ENCODE assay signal across 8 cellular contexts in the genomic region with DNA sequence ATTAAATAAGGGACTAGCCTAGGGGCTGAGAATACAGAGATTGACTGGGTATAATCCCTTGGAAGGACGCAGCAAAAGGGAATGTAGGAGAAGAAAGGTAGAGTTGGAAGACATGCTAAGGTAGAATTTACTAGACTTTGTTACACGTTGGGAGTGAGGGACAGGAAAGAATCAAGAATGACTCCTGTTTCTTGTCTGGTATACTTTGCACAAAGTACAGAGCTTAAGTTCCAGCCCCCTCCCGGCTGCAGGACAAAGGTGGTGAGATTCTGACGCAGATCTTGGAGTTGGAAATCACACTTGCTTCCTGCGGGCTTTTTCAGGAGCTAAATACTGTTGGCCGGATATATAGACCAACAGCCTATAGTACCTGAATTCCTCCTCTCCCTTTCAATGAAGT. TPM values are rescaled to one million over a fixed set of nuclear protein-coding genes. Genes with fewer than 3 reads are reported as not detected.
DNase-seq lines count a peak whose midpoint lies in the region; TF ChIP-seq lines count a peak whose summit lies in the region.

No MANE protein-coding gene starts in this region.

- H3K4me1 ChIP-seq in subcutaneous abdominal adipose tissue (ENCODE audit: control insufficient read depth in 5 of 5, insufficient read depth in 5 of 5, low read length in 5 of 5) (peaks cover 0 to 17% (median 15%) of the 10 kb centered on the region in 5 donors), vagina (peaks cover 16% of the 10 kb centered on the region)

- no peak for TF ChIP-seq POLR2A in vagina (IDR thresholded peaks at IDR 0.05)

- peak overlapping the region; percentile 90 for H3K4me3 Mint-ChIP-seq in activated CD4-positive, alpha-beta T cell treated with anti-CD3 and anti-CD28 coated beads, Interleukin-2, amount 10 ng/mL, durations not matched to agents 24 days and 14 days
- H3K4me3 Mint-ChIP-seq in activated naive CD8-positive, alpha-beta T cell treated with anti-CD3 and anti-CD28 coated beads for 36 hours, result peak overlapping the region; percentile 84

- intact Hi-C loops in activated CD4-positive, alpha-beta T cell treated with anti-CD3 and anti-CD28 coated beads, Interleukin-2, amount 10 ng/mL, durations not matched to agents 24 days and 14 days (cut with micrococcal nuclease), result no loop called here
- intact Hi-C loops in vagina (cut with DNase I), result no loop called here

- H3K9ac ChIP-seq in subcutaneous abdominal adipose tissue (ENCODE audit: low read length in 5 of 5), result peak overlapping the region in 4 of 5 donors; percentile 66 to 90 (median 86)

- no peaks in the 10 kb centered on the region for H3K36me3 Mint-ChIP-seq in activated CD4-positive, alpha-beta T cell treated with anti-CD3 and anti-CD28 coated beads, Interleukin-2, amount 10 ng/mL, durations not matched to agents 24 days and 14 days (ENCODE audit: low read depth)
- H3K36me3 Mint-ChIP-seq in activated naive CD8-positive, alpha-beta T cell treated with anti-CD3 and anti-CD28 coated beads for 36 hours, result no peaks in the 10 kb centered on the region

- H3K27ac ChIP-seq in subcutaneous abdominal adipose tissue (ENCODE audit: low read depth, low read length), result no peak overlapping the region
- H3K27ac ChIP-seq in vagina, result no peak overlapping the region

- no peaks in the 10 kb centered on the region for H3K9me3 Mint-ChIP-seq in activated CD4-positive, alpha-beta T cell treated with anti-CD3 and anti-CD28 coated beads, Interleukin-2, amount 10 ng/mL, durations not matched to agents 24 days and 14 days
- H3K9me3 Mint-ChIP-seq in activated naive CD8-positive, alpha-beta T cell treated with anti-CD3 and anti-CD28 coated beads for 36 hours, result no peaks in the 10 kb centered on the region

- H3K36me3 ChIP-seq in kidney epithelial cell (ENCODE audit: control insufficient read depth, insufficient read depth, low read length) (no peaks in the 10 kb centered on the region), subcutaneous abdominal adipose tissue (ENCODE audit: control insufficient read depth in 5 of 5, insufficient read depth in 5 of 5, low read length in 5 of 5) (no peaks in the 10 kb centered on the region), vagina (no peaks in the 10 kb centered on the region)

- peak overlapping the region; percentile 70 for H3K4me3 ChIP-seq in kidney epithelial cell (ENCODE audit: low read depth, low read length)
- H3K4me3 ChIP-seq in subcutaneous abdominal adipose tissue (ENCODE audit: low read depth in 1 of 5, low read length in 5 of 5), result peak overlapping the region; percentile 74 to 99 (median 96)
- peak overlapping the region in 1 of 2 donors; percentile 95 for H3K4me3 ChIP-seq in vagina

- H3K27me3 ChIP-seq in kidney epithelial cell (ENCODE audit: control insufficient read depth, insufficient read depth, low read length) (no peaks in the 10 kb centered on the region), subcutaneous abdominal adipose tissue (ENCODE audit: control insufficient read depth in 5 of 5, insufficient read depth in 4 of 5, low read length in 5 of 5) (no peaks in the 10 kb centered on the region), vagina (no peaks in the 10 kb centered on the region)

- peaks cover 18% of the 10 kb centered on the region for H3K4me1 Mint-ChIP-seq in activated CD4-positive, alpha-beta T cell treated with anti-CD3 and anti-CD28 coated beads, Interleukin-2, amount 10 ng/mL, durations not matched to agents 24 days and 14 days
- H3K4me1 Mint-ChIP-seq in activated naive CD8-positive, alpha-beta T cell treated with anti-CD3 and anti-CD28 coated beads for 36 hours, result peaks cover 19% of the 10 kb centered on the region

- peak overlapping the region; percentile 72 for H3K27ac Mint-ChIP-seq in activated CD4-positive, alpha-beta T cell treated with anti-CD3 and anti-CD28 coated beads, Interleukin-2, amount 10 ng/mL, durations not matched to agents 24 days and 14 days
- no peak overlapping the region for H3K27ac Mint-ChIP-seq in activated naive CD8-positive, alpha-beta T cell treated with anti-CD3 and anti-CD28 coated beads for 36 hours

- no peaks in the 10 kb centered on the region for H3K9me3 ChIP-seq in subcutaneous abdominal adipose tissue (ENCODE audit: control insufficient read depth in 5 of 5, low read length in 5 of 5)
- H3K9me3 ChIP-seq in vagina, result no peaks in the 10 kb centered on the region

- TF ChIP-seq CTCF in kidney epithelial cell (IDR thresholded peaks at IDR 0.05; ENCODE audit: insufficient read depth, low read length, poor library complexity, severe bottlenecking), result no peak
- TF ChIP-seq CTCF in vagina (IDR thresholded peaks at IDR 0.05), result no peak

- no peak for DNase-seq in activated CD4-positive, alpha-beta T cell treated with anti-CD3 and anti-CD28 coated beads, Interleukin-2, amount 10 ng/mL, durations not matched to agents 24 days and 14 days
- DNase-seq in activated CD4-positive, alpha-beta T cell treated with anti-CD3 and anti-CD28 coated beads, Interleukin-2, amount 50 U/mL, for 1 hour, result no peak
- DNase-seq in activated naive CD8-positive, alpha-beta T cell treated with anti-CD3 and anti-CD28 coated beads for 36 hours, result no peak
- no peak for DNase-seq in kidney epithelial cell (ENCODE audit: low read depth)
- no peak for DNase-seq in vagina (ENCODE audit: extremely low spot score in 2 of 2)
- no peak for DNase-seq in inferior parietal cortex (ENCODE audit: extremely low spot score)
- no peak for DNase-seq in NCI-H526 treated with DMSO at 0.1 percent for 48 hours (lab: John Stamatoyannopoulos, UW)

- H3K27me3 Mint-ChIP-seq in activated CD4-positive, alpha-beta T cell treated with anti-CD3 and anti-CD28 coated beads, Interleukin-2, amount 10 ng/mL, durations not matched to agents 24 days and 14 days, result peaks cover 5% of the 10 kb centered on the region
- peaks cover 4% of the 10 kb centered on the region for H3K27me3 Mint-ChIP-seq in activated naive CD8-positive, alpha-beta T cell treated with anti-CD3 and anti-CD28 coated beads for 36 hours

RNA-seq across cellular contexts. Expression of a gene that starts 0.9 kb away (rescaled TPM):
- total RNA-seq in activated CD4-positive, alpha-beta T cell treated with anti-CD3 and anti-CD28 coated beads, Interleukin-2, amount 10 ng/mL, durations not matched to agents 24 days and 14 days, result 0.90 and 1.6 TPM in 2 replicates
- total RNA-seq in activated naive CD8-positive, alpha-beta T cell treated with anti-CD3 and anti-CD28 coated beads for 36 hours, result 1 to 10 TPM; 1.5 to 2.1 TPM
- total RNA-seq in kidney epithelial cell (3.9 and 4.4 TPM in 2 replicates), vagina (9.6 TPM)

RNA-seq across cellular contexts. Expression of a gene that starts 32.0 kb away (rescaled TPM):
- 335 and 342 TPM in 2 replicates for total RNA-seq in activated CD4-positive, alpha-beta T cell treated with anti-CD3 and anti-CD28 coated beads, Interleukin-2, amount 10 ng/mL, durations not matched to agents 24 days and 14 days
- 100 to 1,000 TPM; 336 to 338 TPM for total RNA-seq in activated naive CD8-positive, alpha-beta T cell treated with anti-CD3 and anti-CD28 coated beads for 36 hours
- total RNA-seq in kidney epithelial cell (209 and 243 TPM in 2 replicates), vagina (107 TPM)

RNA-seq across cellular contexts. Expression of a gene that starts 57.0 kb away (rescaled TPM):
- 8.9 and 10.1 TPM in 2 replicates for total RNA-seq in activated CD4-positive, alpha-beta T cell treated with anti-CD3 and anti-CD28 coated beads, Interleukin-2, amount 10 ng/mL, durations not matched to agents 24 days and 14 days
- total RNA-seq in activated naive CD8-positive, alpha-beta T cell treated with anti-CD3 and anti-CD28 coated beads for 36 hours, result 1 to 10 TPM; 6.3 to 7.3 TPM
- total RNA-seq in kidney epithelial cell (4.7 and 13.7 TPM in 2 replicates), vagina (8.8 TPM)
